Comparison of ENCODE assay signal across 8 cellular contexts in genomic region chr1:223775711-223776074, GRCh38.
A peak's percentile ranks its signal among the peaks of the same experiment; 100 is the strongest.
DNase-seq lines count a peak whose midpoint lies in the region; ATAC-seq and TF ChIP-seq lines count a peak whose summit lies in the region.
"Had no signal": no experiment of that assay in that cellular context is flagged by ENCODE, and none has a peak within 500 bp of the region (broad histone marks: within the 10 kb centered on the region; RNA-seq: fewer than 3 reads in every experiment).

No MANE protein-coding gene starts in this region.

- H3K4me1 ChIP-seq in colonic mucosa (no peaks in the 10 kb centered on the region), parathyroid adenoma (no peaks in the 10 kb centered on the region)

- H3K9ac ChIP-seq in colonic mucosa (ENCODE audit: low read depth in 2 of 2, low read length in 2 of 2), result no peak overlapping the region
- no peak overlapping the region for H3K9ac ChIP-seq in parathyroid adenoma

- CTCF ChIA-PET in Calu3 (lab: Charles Lee) (interaction anchor here (0.6 to 1.5 kb wide), 4 partner anchors 35 to 520 kb away, joined by 4 to 5 read pairs (median 4); partner anchors contain the start of gene CAPN2), RWPE1 (lab: Yijun Ruan, JAX) (interaction anchor here (1.1 to 1.6 kb wide), 2 partner anchors 12 to 70 kb away, joined by 4 read pairs; partner anchors contain the start of gene TP53BP2)

- no peak for ATAC-seq in HG02623 (IDR thresholded peaks at IDR 0.05; ENCODE audit: unreplicated experiment)
- no peak for ATAC-seq in HG03520 (IDR thresholded peaks at IDR 0.05; ENCODE audit: unreplicated experiment)

- no peaks in the 10 kb centered on the region for H3K9me3 ChIP-seq in colonic mucosa
- H3K9me3 ChIP-seq in parathyroid adenoma (ENCODE audit: control insufficient read depth, low read length), result no peaks in the 10 kb centered on the region

- peaks cover 46% of the 10 kb centered on the region for H3K4me1 Mint-ChIP-seq in Calu3 (ENCODE audit: low read depth, unreplicated experiment)

- H3K79me2 ChIP-seq in parathyroid adenoma, result no peaks in the 10 kb centered on the region

- DNase-seq in Calu3, result no peak
- no peak for DNase-seq in RWPE1 (ENCODE audit: low spot score)
- peak; percentile 9 for DNase-seq in colonic mucosa
- DNase-seq in NCI-H748 (lab: John Stamatoyannopoulos, UW; ENCODE audit: unreplicated experiment), result no peak
- DNase-seq: Karpas-422 had no signal

- BruUV-seq in Calu3 (replicated peaks; lab: Mats Ljungman, UMichigan), result TSS peak; percentile 25

- H3K4me3 Mint-ChIP-seq in Calu3 (ENCODE audit: low read depth, unreplicated experiment), result peak overlapping the region; percentile 15

- H3K36me3 ChIP-seq in colonic mucosa, result peaks cover 22% of the 10 kb centered on the region
- H3K36me3 ChIP-seq in parathyroid adenoma (ENCODE audit: control insufficient read depth, insufficient read depth, low read length), result no peaks in the 10 kb centered on the region

- H3K4me3 ChIP-seq in colonic mucosa, result no peak overlapping the region
- no peak overlapping the region for H3K4me3 ChIP-seq in parathyroid adenoma (ENCODE audit: low read depth, low read length)

- no peak overlapping the region for H2AFZ ChIP-seq in parathyroid adenoma

- no peaks in the 10 kb centered on the region for H3K9me3 Mint-ChIP-seq in Calu3 (ENCODE audit: low read depth, unreplicated experiment)

- H3K27me3 ChIP-seq in colonic mucosa (no peaks in the 10 kb centered on the region), parathyroid adenoma (ENCODE audit: control insufficient read depth, insufficient read depth, low read length) (no peaks in the 10 kb centered on the region)

- peak overlapping the region; percentile 85 for H3K27ac Mint-ChIP-seq in Calu3 (ENCODE audit: unreplicated experiment)

- intact Hi-C loops in Calu3 (cut with micrococcal nuclease; ENCODE audit: unreplicated experiment), result no loop called here
- intact Hi-C loops in colonic mucosa (cut with DNase I), result no loop called here

- no peak overlapping the region for H3K4me2 ChIP-seq in parathyroid adenoma (ENCODE audit: low read length)

- POLR2A ChIA-PET in RWPE1 (lab: Yijun Ruan, JAX; ENCODE audit: low non-redundant PET), result no interaction called here

- H3K27me3 Mint-ChIP-seq in Calu3 (ENCODE audit: unreplicated experiment), result no peaks in the 10 kb centered on the region

- H3K27ac ChIP-seq in RWPE1 (peak overlapping the region; percentile 75; the same call in 1 of the 2 replicates), colonic mucosa (no peak overlapping the region), parathyroid adenoma (peak overlapping the region; percentile 39)

- TF ChIP-seq CTCF in Calu3 (IDR thresholded peaks at IDR 0.05; ENCODE audit: unreplicated experiment), result no peak
- TF ChIP-seq CTCF in RWPE1 (conservative IDR thresholded peaks at IDR 0.05; ENCODE audit: low read depth), result no peak
- TF ChIP-seq CTCF in colonic mucosa (IDR thresholded peaks at IDR 0.05), result no peak
- TF ChIP-seq CTCF in parathyroid adenoma (IDR thresholded peaks at IDR 0.05), result no peak

- peaks cover 92% of the 10 kb centered on the region for H3K36me3 Mint-ChIP-seq in Calu3 (ENCODE audit: insufficient read depth, unreplicated experiment)
